1 cellular context compared by ENCODE assay signal in the genomic region with DNA sequence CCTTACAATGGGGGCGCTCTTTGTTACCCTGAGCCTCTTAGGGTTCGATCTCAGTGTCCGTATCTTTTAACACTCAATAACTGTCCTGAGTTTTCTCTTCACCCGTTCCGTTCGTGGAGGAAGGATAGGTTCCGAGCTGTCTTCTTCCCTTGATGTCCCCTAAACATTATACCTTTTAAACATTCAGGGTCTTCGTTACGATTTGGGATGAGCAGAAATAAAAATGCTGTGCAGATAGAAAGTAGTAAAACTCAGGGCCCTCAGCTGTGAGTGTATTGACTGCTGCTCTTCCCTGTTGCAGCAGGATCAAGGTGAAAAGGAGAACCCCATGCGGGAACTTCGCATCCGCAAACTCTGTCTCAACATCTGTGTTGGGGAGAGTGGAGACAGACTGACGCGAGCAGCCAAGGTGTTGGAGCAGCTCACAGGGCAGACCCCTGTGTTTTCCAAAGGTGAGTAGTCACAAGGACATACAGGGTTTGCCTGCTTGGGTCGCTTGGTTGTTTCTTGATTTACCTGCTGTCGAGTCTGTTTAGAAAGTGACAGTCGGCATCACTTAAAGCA.
A peak's percentile ranks its signal among the peaks of the same experiment; 100 is the strongest.
TF ChIP-seq lines count a peak whose summit lies in the region.

No MANE protein-coding gene starts in this region.

TF ChIP-seq in K562, 482 proteins besides CTCF, POLR2A, EP300 and RAD21 (continued from another document and continues in another):
- TF ChIP-seq, protein P1, sequence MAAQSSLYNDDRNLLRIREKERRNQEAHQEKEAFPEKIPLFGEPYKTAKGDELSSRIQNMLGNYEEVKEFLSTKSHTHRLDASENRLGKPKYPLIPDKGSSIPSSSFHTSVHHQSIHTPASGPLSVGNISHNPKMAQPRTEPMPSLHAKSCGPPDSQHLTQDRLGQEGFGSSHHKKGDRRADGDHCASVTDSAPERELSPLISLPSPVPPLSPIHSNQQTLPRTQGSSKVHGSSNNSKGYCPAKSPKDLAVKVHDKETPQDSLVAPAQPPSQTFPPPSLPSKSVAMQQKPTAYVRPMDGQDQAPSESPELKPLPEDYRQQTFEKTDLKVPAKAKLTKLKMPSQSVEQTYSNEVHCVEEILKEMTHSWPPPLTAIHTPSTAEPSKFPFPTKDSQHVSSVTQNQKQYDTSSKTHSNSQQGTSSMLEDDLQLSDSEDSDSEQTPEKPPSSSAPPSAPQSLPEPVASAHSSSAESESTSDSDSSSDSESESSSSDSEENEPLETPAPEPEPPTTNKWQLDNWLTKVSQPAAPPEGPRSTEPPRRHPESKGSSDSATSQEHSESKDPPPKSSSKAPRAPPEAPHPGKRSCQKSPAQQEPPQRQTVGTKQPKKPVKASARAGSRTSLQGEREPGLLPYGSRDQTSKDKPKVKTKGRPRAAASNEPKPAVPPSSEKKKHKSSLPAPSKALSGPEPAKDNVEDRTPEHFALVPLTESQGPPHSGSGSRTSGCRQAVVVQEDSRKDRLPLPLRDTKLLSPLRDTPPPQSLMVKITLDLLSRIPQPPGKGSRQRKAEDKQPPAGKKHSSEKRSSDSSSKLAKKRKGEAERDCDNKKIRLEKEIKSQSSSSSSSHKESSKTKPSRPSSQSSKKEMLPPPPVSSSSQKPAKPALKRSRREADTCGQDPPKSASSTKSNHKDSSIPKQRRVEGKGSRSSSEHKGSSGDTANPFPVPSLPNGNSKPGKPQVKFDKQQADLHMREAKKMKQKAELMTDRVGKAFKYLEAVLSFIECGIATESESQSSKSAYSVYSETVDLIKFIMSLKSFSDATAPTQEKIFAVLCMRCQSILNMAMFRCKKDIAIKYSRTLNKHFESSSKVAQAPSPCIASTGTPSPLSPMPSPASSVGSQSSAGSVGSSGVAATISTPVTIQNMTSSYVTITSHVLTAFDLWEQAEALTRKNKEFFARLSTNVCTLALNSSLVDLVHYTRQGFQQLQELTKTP (IDR thresholded peaks at IDR 0.05; ENCODE audit: low read depth in 1 of 2, partially characterized antibody in 2 of 2) = no peak
- TF ChIP-seq ZNF695 (CRISPR knock-in tag; IDR thresholded peaks at IDR 0.05) = peak; percentile 66; the same call in 1 of the 2 replicates
- TF ChIP-seq FOS (IDR thresholded peaks at IDR 0.05; ENCODE audit: extremely low read depth, insufficient read length) = no peak
- no peak for TF ChIP-seq FUS (optimal IDR thresholded peaks at IDR 0.05; ENCODE audit: low read depth, low read length)
- TF ChIP-seq BHLHE40 (IDR thresholded peaks at IDR 0.05; ENCODE audit: low read length) = no peak
- TF ChIP-seq NR2C2 (CRISPR knock-in tag; IDR thresholded peaks at IDR 0.05) = no peak
- TF ChIP-seq NR2C2 (tag; IDR thresholded peaks at IDR 0.05) = no peak
- no peak for TF ChIP-seq KHSRP (IDR thresholded peaks at IDR 0.05)
- TF ChIP-seq ZFPM2 (CRISPR knock-in tag; IDR thresholded peaks at IDR 0.05) = no peak
- no peak for TF ChIP-seq ZNF12 (CRISPR knock-in tag; IDR thresholded peaks at IDR 0.05)
- TF ChIP-seq, protein P2, sequence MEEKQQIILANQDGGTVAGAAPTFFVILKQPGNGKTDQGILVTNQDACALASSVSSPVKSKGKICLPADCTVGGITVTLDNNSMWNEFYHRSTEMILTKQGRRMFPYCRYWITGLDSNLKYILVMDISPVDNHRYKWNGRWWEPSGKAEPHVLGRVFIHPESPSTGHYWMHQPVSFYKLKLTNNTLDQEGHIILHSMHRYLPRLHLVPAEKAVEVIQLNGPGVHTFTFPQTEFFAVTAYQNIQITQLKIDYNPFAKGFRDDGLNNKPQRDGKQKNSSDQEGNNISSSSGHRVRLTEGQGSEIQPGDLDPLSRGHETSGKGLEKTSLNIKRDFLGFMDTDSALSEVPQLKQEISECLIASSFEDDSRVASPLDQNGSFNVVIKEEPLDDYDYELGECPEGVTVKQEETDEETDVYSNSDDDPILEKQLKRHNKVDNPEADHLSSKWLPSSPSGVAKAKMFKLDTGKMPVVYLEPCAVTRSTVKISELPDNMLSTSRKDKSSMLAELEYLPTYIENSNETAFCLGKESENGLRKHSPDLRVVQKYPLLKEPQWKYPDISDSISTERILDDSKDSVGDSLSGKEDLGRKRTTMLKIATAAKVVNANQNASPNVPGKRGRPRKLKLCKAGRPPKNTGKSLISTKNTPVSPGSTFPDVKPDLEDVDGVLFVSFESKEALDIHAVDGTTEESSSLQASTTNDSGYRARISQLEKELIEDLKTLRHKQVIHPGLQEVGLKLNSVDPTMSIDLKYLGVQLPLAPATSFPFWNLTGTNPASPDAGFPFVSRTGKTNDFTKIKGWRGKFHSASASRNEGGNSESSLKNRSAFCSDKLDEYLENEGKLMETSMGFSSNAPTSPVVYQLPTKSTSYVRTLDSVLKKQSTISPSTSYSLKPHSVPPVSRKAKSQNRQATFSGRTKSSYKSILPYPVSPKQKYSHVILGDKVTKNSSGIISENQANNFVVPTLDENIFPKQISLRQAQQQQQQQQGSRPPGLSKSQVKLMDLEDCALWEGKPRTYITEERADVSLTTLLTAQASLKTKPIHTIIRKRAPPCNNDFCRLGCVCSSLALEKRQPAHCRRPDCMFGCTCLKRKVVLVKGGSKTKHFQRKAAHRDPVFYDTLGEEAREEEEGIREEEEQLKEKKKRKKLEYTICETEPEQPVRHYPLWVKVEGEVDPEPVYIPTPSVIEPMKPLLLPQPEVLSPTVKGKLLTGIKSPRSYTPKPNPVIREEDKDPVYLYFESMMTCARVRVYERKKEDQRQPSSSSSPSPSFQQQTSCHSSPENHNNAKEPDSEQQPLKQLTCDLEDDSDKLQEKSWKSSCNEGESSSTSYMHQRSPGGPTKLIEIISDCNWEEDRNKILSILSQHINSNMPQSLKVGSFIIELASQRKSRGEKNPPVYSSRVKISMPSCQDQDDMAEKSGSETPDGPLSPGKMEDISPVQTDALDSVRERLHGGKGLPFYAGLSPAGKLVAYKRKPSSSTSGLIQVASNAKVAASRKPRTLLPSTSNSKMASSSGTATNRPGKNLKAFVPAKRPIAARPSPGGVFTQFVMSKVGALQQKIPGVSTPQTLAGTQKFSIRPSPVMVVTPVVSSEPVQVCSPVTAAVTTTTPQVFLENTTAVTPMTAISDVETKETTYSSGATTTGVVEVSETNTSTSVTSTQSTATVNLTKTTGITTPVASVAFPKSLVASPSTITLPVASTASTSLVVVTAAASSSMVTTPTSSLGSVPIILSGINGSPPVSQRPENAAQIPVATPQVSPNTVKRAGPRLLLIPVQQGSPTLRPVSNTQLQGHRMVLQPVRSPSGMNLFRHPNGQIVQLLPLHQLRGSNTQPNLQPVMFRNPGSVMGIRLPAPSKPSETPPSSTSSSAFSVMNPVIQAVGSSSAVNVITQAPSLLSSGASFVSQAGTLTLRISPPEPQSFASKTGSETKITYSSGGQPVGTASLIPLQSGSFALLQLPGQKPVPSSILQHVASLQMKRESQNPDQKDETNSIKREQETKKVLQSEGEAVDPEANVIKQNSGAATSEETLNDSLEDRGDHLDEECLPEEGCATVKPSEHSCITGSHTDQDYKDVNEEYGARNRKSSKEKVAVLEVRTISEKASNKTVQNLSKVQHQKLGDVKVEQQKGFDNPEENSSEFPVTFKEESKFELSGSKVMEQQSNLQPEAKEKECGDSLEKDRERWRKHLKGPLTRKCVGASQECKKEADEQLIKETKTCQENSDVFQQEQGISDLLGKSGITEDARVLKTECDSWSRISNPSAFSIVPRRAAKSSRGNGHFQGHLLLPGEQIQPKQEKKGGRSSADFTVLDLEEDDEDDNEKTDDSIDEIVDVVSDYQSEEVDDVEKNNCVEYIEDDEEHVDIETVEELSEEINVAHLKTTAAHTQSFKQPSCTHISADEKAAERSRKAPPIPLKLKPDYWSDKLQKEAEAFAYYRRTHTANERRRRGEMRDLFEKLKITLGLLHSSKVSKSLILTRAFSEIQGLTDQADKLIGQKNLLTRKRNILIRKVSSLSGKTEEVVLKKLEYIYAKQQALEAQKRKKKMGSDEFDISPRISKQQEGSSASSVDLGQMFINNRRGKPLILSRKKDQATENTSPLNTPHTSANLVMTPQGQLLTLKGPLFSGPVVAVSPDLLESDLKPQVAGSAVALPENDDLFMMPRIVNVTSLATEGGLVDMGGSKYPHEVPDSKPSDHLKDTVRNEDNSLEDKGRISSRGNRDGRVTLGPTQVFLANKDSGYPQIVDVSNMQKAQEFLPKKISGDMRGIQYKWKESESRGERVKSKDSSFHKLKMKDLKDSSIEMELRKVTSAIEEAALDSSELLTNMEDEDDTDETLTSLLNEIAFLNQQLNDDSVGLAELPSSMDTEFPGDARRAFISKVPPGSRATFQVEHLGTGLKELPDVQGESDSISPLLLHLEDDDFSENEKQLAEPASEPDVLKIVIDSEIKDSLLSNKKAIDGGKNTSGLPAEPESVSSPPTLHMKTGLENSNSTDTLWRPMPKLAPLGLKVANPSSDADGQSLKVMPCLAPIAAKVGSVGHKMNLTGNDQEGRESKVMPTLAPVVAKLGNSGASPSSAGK (IDR thresholded peaks at IDR 0.05) = no peak
- TF ChIP-seq TCF7L2 (IDR thresholded peaks at IDR 0.05; ENCODE audit: low read depth, low read length) = no peak
- TF ChIP-seq, protein P3, sequence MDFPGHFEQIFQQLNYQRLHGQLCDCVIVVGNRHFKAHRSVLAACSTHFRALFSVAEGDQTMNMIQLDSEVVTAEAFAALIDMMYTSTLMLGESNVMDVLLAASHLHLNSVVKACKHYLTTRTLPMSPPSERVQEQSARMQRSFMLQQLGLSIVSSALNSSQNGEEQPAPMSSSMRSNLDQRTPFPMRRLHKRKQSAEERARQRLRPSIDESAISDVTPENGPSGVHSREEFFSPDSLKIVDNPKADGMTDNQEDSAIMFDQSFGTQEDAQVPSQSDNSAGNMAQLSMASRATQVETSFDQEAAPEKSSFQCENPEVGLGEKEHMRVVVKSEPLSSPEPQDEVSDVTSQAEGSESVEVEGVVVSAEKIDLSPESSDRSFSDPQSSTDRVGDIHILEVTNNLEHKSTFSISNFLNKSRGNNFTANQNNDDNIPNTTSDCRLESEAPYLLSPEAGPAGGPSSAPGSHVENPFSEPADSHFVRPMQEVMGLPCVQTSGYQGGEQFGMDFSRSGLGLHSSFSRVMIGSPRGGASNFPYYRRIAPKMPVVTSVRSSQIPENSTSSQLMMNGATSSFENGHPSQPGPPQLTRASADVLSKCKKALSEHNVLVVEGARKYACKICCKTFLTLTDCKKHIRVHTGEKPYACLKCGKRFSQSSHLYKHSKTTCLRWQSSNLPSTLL (IDR thresholded peaks at IDR 0.05) = no peak
- TF ChIP-seq MYNN (IDR thresholded peaks at IDR 0.05) = no peak
- no peak for TF ChIP-seq MYNN (CRISPR knock-in tag; IDR thresholded peaks at IDR 0.05)
- TF ChIP-seq LEF1 (IDR thresholded peaks at IDR 0.05) = no peak
- TF ChIP-seq ZNF143 (CRISPR knock-in tag; IDR thresholded peaks at IDR 0.05) = no peak
- TF ChIP-seq GATA2 (CRISPR knock-in tag; IDR thresholded peaks at IDR 0.05) = no peak
- no peak for TF ChIP-seq PTBP1 (IDR thresholded peaks at IDR 0.05; ENCODE audit: low read depth, low read length)
- no peak for TF ChIP-seq PML (IDR thresholded peaks at IDR 0.05; ENCODE audit: low read length)
- TF ChIP-seq, protein P4, sequence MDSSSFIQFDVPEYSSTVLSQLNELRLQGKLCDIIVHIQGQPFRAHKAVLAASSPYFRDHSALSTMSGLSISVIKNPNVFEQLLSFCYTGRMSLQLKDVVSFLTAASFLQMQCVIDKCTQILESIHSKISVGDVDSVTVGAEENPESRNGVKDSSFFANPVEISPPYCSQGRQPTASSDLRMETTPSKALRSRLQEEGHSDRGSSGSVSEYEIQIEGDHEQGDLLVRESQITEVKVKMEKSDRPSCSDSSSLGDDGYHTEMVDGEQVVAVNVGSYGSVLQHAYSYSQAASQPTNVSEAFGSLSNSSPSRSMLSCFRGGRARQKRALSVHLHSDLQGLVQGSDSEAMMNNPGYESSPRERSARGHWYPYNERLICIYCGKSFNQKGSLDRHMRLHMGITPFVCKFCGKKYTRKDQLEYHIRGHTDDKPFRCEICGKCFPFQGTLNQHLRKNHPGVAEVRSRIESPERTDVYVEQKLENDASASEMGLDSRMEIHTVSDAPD (CRISPR knock-in tag; IDR thresholded peaks at IDR 0.05) = no peak
- TF ChIP-seq RHOXF2B (CRISPR knock-in tag; conservative IDR thresholded peaks at IDR 0.05) = no peak
- TF ChIP-seq ZBTB17 (CRISPR knock-in tag; IDR thresholded peaks at IDR 0.05) = no peak
- no peak for TF ChIP-seq CBX5 (IDR thresholded peaks at IDR 0.05; ENCODE audit: borderline replicate concordance, low read depth)
- TF ChIP-seq TFAM (CRISPR knock-in tag; conservative IDR thresholded peaks at IDR 0.05) = no peak
- TF ChIP-seq, protein P5, sequence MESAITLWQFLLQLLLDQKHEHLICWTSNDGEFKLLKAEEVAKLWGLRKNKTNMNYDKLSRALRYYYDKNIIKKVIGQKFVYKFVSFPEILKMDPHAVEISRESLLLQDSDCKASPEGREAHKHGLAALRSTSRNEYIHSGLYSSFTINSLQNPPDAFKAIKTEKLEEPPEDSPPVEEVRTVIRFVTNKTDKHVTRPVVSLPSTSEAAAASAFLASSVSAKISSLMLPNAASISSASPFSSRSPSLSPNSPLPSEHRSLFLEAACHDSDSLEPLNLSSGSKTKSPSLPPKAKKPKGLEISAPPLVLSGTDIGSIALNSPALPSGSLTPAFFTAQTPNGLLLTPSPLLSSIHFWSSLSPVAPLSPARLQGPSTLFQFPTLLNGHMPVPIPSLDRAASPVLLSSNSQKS (CRISPR knock-in tag; IDR thresholded peaks at IDR 0.05) = no peak
- TF ChIP-seq HDAC3 (IDR thresholded peaks at IDR 0.05; ENCODE audit: borderline replicate concordance, partially characterized antibody) = no peak
- TF ChIP-seq SMARCC2 (IDR thresholded peaks at IDR 0.05; ENCODE audit: low read depth) = peak; percentile 15; the same call in 1 of the 2 replicates
- TF ChIP-seq SIN3A (IDR thresholded peaks at IDR 0.05; ENCODE audit: borderline replicate concordance in 2 of 2, control insufficient read depth in 1 of 2, low read depth in 2 of 2, low read length in 2 of 2) = peak; percentile 28 to 56; a peak in 1 of 4 replicates
- TF ChIP-seq, protein P6, sequence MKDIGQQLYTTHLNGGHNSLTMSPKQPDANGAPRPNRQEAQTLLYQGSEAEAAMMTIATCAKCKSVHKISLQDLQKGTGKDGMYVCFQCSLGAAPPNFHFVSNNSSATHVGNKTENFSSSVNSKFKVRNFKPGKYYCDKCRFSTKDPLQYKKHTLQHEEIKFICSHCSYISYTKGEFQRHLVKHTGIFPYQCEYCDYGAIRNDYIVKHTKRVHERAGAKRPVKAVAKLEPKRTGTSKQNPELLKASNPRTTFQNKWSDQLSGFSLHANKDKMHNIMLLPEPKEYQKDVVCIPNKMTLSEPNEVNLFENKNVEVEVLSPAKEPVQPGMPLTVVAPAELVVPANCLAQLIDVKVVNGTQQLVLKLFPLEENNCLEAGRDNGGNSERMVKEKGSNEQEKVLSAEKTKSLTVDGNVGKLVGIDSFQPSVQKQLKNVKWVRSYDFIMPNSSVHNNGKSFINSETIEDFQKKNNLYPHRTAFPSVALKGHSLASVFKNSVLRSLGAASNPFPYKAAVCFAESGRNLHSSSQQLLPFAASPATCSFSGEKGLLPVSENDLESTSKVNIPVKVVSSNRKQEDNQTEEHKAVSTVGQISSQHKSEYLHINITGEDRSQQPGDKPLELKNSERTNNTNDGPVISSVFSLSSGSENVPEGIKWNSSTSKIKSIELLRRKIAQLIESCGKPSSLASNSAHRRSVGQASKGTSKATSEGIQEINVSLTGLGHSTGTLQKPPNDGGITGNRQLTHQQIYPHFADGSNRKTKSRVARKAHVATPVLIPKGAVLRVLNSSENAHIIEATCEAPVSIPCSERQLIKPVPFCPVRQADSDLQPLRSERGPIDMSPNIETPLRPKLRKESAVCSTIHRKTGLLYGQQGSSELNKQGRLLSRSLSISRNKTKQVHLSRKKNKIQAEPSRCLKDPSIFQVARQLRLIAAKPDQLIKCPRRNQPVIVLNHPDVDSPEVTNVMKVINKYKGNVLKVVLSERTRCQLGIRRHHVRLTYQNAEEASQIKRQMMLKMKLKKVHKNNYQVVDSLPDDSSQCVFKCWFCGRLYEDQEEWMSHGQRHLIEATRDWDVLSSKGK (CRISPR knock-in tag; IDR thresholded peaks at IDR 0.05) = no peak
- no peak for TF ChIP-seq DMBX1 (CRISPR knock-in tag; IDR thresholded peaks at IDR 0.05; ENCODE audit: borderline replicate concordance)
- TF ChIP-seq, protein P7, sequence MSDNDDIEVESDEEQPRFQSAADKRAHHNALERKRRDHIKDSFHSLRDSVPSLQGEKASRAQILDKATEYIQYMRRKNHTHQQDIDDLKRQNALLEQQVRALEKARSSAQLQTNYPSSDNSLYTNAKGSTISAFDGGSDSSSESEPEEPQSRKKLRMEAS (CRISPR knock-in tag; IDR thresholded peaks at IDR 0.05) = no peak
- no peak for TF ChIP-seq TGIF2 (CRISPR knock-in tag; IDR thresholded peaks at IDR 0.05)
